8 cellular contexts compared by ENCODE assay signal in genomic region chr22:38704568-38705234, GRCh38. TPM values are rescaled to one million over a fixed set of nuclear protein-coding genes. Genes with fewer than 3 reads are reported as not detected.
DNase-seq lines count a peak whose midpoint lies in the region; ATAC-seq and TF ChIP-seq lines count a peak whose summit lies in the region.

No MANE protein-coding gene starts in this region.

- H3K4me3 Mint-ChIP-seq in progenitor cell of endocrine pancreas (ENCODE audit: low read depth) = peak overlapping the region; percentile 87

- H3K36me3 Mint-ChIP-seq in progenitor cell of endocrine pancreas (ENCODE audit: insufficient read depth) = no peaks in the 10 kb centered on the region

- DNase-seq in RPMI8226 (peak; percentile 26), epithelial cell of proximal tubule (ENCODE audit: low read depth) (no peak), progenitor cell of endocrine pancreas (ENCODE audit: low spot score, unreplicated experiment) (no peak), MV-4-11 (lab: John Stamatoyannopoulos, UW) (no peak), SIG-M5 treated with dmso at 0.1 percent for 504 hours (lab: John Stamatoyannopoulos, UW; ENCODE audit: unreplicated experiment) (no peak), HuH-7 (ENCODE audit: low spot score) (no peak)
- no peak for DNase-seq in stimulated activated CD4-positive, alpha-beta T cell treated with anti-CD3 and anti-CD28 coated beads, Interleukin-4, amount 100 ng/mL, for 24 hours

- H3K27me3 Mint-ChIP-seq in progenitor cell of endocrine pancreas = no peaks in the 10 kb centered on the region

- peaks cover 31% of the 10 kb centered on the region for H3K4me1 Mint-ChIP-seq in progenitor cell of endocrine pancreas (ENCODE audit: low read depth)

- peak overlapping the region; percentile 99 for H3K27ac Mint-ChIP-seq in progenitor cell of endocrine pancreas

- peak; percentile 0 for ATAC-seq in GM18505 (IDR thresholded peaks at IDR 0.05; ENCODE audit: unreplicated experiment)

- no peaks in the 10 kb centered on the region for H3K9me3 Mint-ChIP-seq in progenitor cell of endocrine pancreas (ENCODE audit: low read depth)

- no peak for TF ChIP-seq POLR2A in GM18505 (IDR thresholded peaks at IDR 0.05; ENCODE audit: borderline replicate concordance, extremely low read depth, insufficient read depth, insufficient read length)

- H3K4me3 ChIP-seq in epithelial cell of proximal tubule (ENCODE audit: low read depth, low read length) = peak overlapping the region; percentile 38

- TF ChIP-seq CTCF in epithelial cell of proximal tubule (conservative IDR thresholded peaks at IDR 0.05; ENCODE audit: low read depth, low read length) = no peak
- no peak for TF ChIP-seq CTCF in progenitor cell of endocrine pancreas (IDR thresholded peaks at IDR 0.05; ENCODE audit: unreplicated experiment)

RNA-seq across cellular contexts. Expression of gene GTPBP1, which starts 1.0 kb away (rescaled TPM):
- total RNA-seq in epithelial cell of proximal tubule (27.8 and 36.2 TPM in 2 replicates), progenitor cell of endocrine pancreas (64.0 and 64.9 TPM in 2 replicates)

RNA-seq across cellular contexts. Expression of gene JOSD1, which starts 4.0 kb away (rescaled TPM):
- total RNA-seq in epithelial cell of proximal tubule (70.9 and 89.6 TPM in 2 replicates), progenitor cell of endocrine pancreas (40.6 and 46.3 TPM in 2 replicates)

RNA-seq across cellular contexts. Expression of gene TOMM22, which starts 22.9 kb away (rescaled TPM):
- 67.6 and 99.6 TPM in 2 replicates for total RNA-seq in epithelial cell of proximal tubule
- 68.7 and 76.5 TPM in 2 replicates for total RNA-seq in progenitor cell of endocrine pancreas

RNA-seq across cellular contexts. Expression of gene CBY1, which starts 48.3 kb away (rescaled TPM):
- total RNA-seq in epithelial cell of proximal tubule = 26.1 and 28.9 TPM in 2 replicates
- total RNA-seq in progenitor cell of endocrine pancreas = 46.1 and 50.5 TPM in 2 replicates

RNA-seq across cellular contexts. Expression of gene FAM227A, which starts 48.5 kb away (rescaled TPM):
- total RNA-seq in epithelial cell of proximal tubule (1.0 and 2.0 TPM in 2 replicates), progenitor cell of endocrine pancreas (18.3 and 18.6 TPM in 2 replicates)
